Comparison of ENCODE assay signal across 1 cellular context in genomic region chr20:56391596-56392281, GRCh38.
A peak's percentile ranks its signal among the peaks of the same experiment; 100 is the strongest.
TF ChIP-seq lines count a peak whose summit lies in the region.

AURKA (minus strand) TSS chr20:56392215; CDS start chr20:56388197, 4,018 bp downstream.

TF ChIP-seq in SK-N-SH, 30 proteins besides CTCF, POLR2A, EP300 and RAD21 (continued from another document):
- TF ChIP-seq MXI1 (IDR thresholded peaks at IDR 0.05; ENCODE audit: low read depth, low read length): no peak
- no peak for TF ChIP-seq CHD2 (IDR thresholded peaks at IDR 0.05; ENCODE audit: low read length, partially characterized antibody)
- no peak for TF ChIP-seq NFIC (IDR thresholded peaks at IDR 0.05; ENCODE audit: borderline replicate concordance)
- TF ChIP-seq GABPA (IDR thresholded peaks at IDR 0.05; ENCODE audit: low read depth): no peak
- TF ChIP-seq PBX3 (IDR thresholded peaks at IDR 0.05): no peak
- TF ChIP-seq TAF1 (IDR thresholded peaks at IDR 0.05; ENCODE audit: borderline replicate concordance, low read depth, low read length): no peak; the same call in 1 of the 2 replicates
- peak; percentile 81 for TF ChIP-seq SIN3A (IDR thresholded peaks at IDR 0.05; ENCODE audit: borderline replicate concordance, low read depth, low read length)
- TF ChIP-seq, protein P1, sequence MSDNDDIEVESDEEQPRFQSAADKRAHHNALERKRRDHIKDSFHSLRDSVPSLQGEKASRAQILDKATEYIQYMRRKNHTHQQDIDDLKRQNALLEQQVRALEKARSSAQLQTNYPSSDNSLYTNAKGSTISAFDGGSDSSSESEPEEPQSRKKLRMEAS (IDR thresholded peaks at IDR 0.05; ENCODE audit: low read depth): no peak
- no peak for TF ChIP-seq TCF12 (IDR thresholded peaks at IDR 0.05)
- TF ChIP-seq NRF1 (IDR thresholded peaks at IDR 0.05; ENCODE audit: low read depth, low read length): no peak
- TF ChIP-seq IRF3 (IDR thresholded peaks at IDR 0.05; ENCODE audit: low read depth, low read length): no peak
- peak; percentile 55; the same call in 1 of the 2 replicates for TF ChIP-seq POLR2AphosphoS5 (IDR thresholded peaks at IDR 0.05; ENCODE audit: low read depth, low read length)
TF ChIP-seq in SK-N-SH: peak in this region for 3.
